ENCODE assay signal across 8 cellular contexts in the genomic region with DNA sequence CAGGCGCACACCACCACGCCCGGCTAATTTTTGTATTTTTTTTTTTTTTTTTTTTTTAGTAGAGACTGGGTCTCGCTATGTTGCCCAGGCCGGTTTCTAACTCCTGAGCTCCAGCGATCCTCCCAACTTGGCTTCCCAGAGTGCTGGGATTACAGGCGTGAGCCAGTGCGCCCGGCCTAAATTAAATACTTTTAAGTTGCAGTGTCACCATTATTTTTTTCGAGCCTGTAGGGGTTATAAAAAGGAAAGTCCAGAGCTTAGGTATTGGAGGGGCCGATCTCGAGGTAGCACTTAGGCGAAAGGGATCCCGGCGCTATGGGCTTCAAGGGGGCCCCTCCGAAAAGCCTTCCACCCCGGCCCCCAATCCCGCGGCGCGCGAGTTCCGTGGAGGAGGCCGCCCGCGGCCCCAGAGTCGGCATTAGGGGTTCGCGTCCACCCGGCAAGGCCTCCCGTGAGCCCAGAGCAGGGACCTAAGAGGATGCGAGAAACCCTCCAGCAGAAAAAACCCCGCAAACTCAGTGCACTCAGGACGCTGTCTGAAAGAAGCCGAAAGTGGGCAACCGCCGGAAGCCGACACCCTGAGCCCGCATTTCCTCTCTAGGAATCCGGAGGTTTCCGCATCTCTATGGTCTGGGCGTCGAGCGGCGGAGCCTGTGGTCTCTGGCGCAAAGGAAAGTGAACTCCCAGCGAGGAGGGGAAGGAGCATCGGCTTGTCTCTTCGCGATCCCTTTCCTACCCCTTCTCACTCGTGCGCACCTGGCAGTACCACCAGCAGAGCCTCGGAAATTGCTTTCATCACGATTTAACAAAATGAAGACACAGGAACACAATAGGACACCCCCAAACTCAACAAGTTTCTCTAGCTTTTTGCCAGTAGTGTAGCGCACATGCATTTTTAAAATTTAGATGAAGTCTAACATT. TPM values are rescaled to one million over a fixed set of nuclear protein-coding genes. Genes with fewer than 3 reads are reported as not detected.
A peak's percentile ranks its signal among the peaks of the same experiment; 100 is the strongest.
DNase-seq lines count a peak whose midpoint lies in the region; ATAC-seq and TF ChIP-seq lines count a peak whose summit lies in the region.

No MANE protein-coding gene starts in this region.

- TF ChIP-seq CTCF in adrenal gland (IDR thresholded peaks at IDR 0.05) (no peak), left ventricle myocardium inferior (IDR thresholded peaks at IDR 0.05; ENCODE audit: borderline replicate concordance) (no peak), upper lobe of left lung (IDR thresholded peaks at IDR 0.05) (no peak)

- WGBS in adrenal gland, 4 donors, result 7 to 16% (median 10%) methylated on average over 23 to 51 of the region's 55 CpGs
- 10 to 15% methylated on average over 29 to 55 of the region's 55 CpGs for WGBS in upper lobe of left lung, 2 donors

- no peak for TF ChIP-seq EP300 in upper lobe of left lung (IDR thresholded peaks at IDR 0.05)

- ATAC-seq in HG02642 (IDR thresholded peaks at IDR 0.05; ENCODE audit: poor library complexity, unreplicated experiment) (peak; percentile 78), upper lobe of left lung (ENCODE audit: low FRiP score in 2 of 2) (peak; percentile 91 to 96)

- H3K27ac ChIP-seq in adrenal gland (peak overlapping the region; percentile 77 to 91 (median 87)), left ventricle myocardium inferior (replicated peaks) (peak overlapping the region; percentile 92), upper lobe of left lung (peak overlapping the region; percentile 89 to 93 (median 92))

- H3K9me3 ChIP-seq in adrenal gland (replicated peaks in 1 of 3) (no peaks in the 10 kb centered on the region), left ventricle myocardium inferior (replicated peaks) (no peaks in the 10 kb centered on the region), upper lobe of left lung (no peaks in the 10 kb centered on the region)

- H3K4me3 ChIP-seq in GM08714 (ENCODE audit: low read length), result peak overlapping the region; percentile 66
- H3K4me3 ChIP-seq in adrenal gland, result peak overlapping the region; percentile 45 to 82 (median 66)
- H3K4me3 ChIP-seq in left ventricle myocardium inferior, result peak overlapping the region; percentile 74
- H3K4me3 ChIP-seq in upper lobe of left lung, result peak overlapping the region; percentile 56 to 83 (median 64)

- H3K36me3 ChIP-seq in adrenal gland (replicated peaks in 1 of 2) (no peaks in the 10 kb centered on the region), left ventricle myocardium inferior (no peaks in the 10 kb centered on the region), upper lobe of left lung (no peaks in the 10 kb centered on the region)

- TF ChIP-seq POLR2A in adrenal gland (IDR thresholded peaks at IDR 0.05) (peak; percentile 69 to 84), upper lobe of left lung (IDR thresholded peaks at IDR 0.05) (peak in 2 of 4 donors; percentile 56 to 73)

- H3K4me1 ChIP-seq in adrenal gland (replicated peaks in 1 of 2) (peaks cover 5 to 14% of the 10 kb centered on the region in 2 donors), left ventricle myocardium inferior (peaks cover 10% of the 10 kb centered on the region), upper lobe of left lung (peaks cover 5 to 11% (median 9%) of the 10 kb centered on the region in 4 donors)

- intact Hi-C loops in adrenal gland (cut with DNase I) (no loop called here), left ventricle myocardium inferior (cut with micrococcal nuclease) (no loop called here), posterior vena cava (cut with DNase I) (no loop called here)

- DNase-seq in NCI-H128 (lab: John Stamatoyannopoulos, UW; ENCODE audit: unreplicated experiment), result peak; percentile 68
- peak; percentile 75 for DNase-seq in T follicular helper cell (ENCODE audit: low read depth)
- DNase-seq in adrenal gland, result peak; percentile 82 to 92 (median 85)
- peak; percentile 82 for DNase-seq in left ventricle myocardium inferior
- peak; percentile 93 for DNase-seq in posterior vena cava (ENCODE audit: low spot score)
- DNase-seq in upper lobe of left lung, result peak; percentile 87 to 91

- H3K27me3 ChIP-seq in adrenal gland, result no peaks in the 10 kb centered on the region
- peaks cover 4% of the 10 kb centered on the region for H3K27me3 ChIP-seq in left ventricle myocardium inferior (ENCODE audit: low read depth)
- H3K27me3 ChIP-seq in upper lobe of left lung, result no peaks in the 10 kb centered on the region

RNA-seq across cellular contexts. Expression of a gene that starts 14.1 kb away (rescaled TPM):
- total RNA-seq in adrenal gland, result 10 to 100 TPM in 6 of 8 donors, 1 to 10 TPM in 2; 6.6 to 32.3 (median 23.7) TPM
- polyA plus RNA-seq in adrenal gland, result 10 to 100 TPM in 1 of 3 donors, 1 to 10 TPM in 2; 4.3 to 14.2 (median 6.3) TPM
- total RNA-seq in left ventricle myocardium inferior, result 1.6 TPM
- total RNA-seq in posterior vena cava, result 1 to 10 TPM; 5.3 to 7.3 TPM
- 10 to 100 TPM in 2 of 6 donors, 1 to 10 TPM in 4; 3.9 to 16.2 (median 8.1) TPM for total RNA-seq in upper lobe of left lung

Comparison
In these comparisons a context has a peak if more than half of its experiments do, and no peak if none do; other contexts are left out.
1. Peak in every context shown above with its lines: DNase-seq, ATAC-seq, H3K4me3 ChIP-seq and H3K27ac ChIP-seq.